ENCODE assay signal across 1 cellular context in the genomic region with DNA sequence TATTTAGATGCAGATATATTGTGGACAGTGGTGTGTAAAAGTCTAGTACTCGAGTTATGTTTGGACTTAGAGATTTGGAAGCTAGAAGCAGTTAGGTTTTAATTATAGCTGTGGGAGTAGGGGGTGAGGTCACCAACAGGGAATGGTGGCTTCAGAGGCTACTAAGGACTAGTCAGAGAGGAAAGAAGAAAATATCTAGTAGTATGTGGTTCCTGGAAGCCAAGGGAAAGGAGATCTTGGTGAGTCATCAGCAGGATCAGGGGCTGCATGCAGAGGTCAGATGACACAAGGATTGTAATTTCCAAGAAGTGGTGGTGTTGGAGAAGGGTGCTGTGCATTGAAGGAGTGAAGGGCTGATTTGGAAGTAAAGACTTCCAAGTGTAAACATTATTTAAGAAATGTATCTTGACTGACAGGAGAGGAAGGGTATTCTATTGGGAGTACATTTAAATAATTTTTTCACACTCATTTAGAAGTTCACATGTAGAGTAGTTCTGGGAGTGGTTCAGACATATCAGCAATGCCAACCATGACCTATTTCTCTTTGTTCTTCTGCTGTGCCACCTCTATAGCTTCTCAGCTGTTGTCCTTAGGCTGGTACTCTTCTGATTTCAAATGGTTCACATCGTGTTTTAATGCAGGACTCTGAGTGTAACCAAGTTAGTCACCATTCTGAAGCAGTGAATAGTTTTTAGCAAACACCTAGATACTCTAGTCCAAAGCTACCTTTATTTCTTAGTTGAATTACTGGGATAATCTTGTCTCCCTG.
TF ChIP-seq lines count a peak whose summit lies in the region.

No MANE protein-coding gene starts in this region.

TF ChIP-seq in HEK293, 187 proteins besides CTCF, POLR2A, EP300 and RAD21 (continued from another document):
- TF ChIP-seq, protein P1, sequence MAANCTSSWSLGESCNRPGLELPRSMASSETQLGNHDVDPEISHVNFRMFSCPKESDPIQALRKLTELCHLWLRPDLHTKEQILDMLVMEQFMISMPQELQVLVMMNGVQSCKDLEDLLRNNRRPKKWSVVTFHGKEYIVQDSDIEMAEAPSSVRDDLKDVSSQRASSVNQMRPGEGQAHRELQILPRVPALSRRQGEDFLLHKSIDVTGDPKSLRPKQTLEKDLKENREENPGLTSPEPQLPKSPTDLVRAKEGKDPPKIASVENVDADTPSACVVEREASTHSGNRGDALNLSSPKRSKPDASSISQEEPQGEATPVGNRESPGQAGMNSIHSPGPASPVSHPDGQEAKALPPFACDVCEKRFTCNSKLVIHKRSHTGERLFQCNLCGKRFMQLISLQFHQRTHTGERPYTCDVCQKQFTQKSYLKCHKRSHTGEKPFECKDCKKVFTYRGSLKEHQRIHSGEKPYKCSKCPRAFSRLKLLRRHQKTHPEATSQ (tag by site-specific recombination; IDR thresholded peaks at IDR 0.05): no peak
- TF ChIP-seq ZNF350 (tag by site-specific recombination; IDR thresholded peaks at IDR 0.05): no peak
- TF ChIP-seq ZNF621 (tag by site-specific recombination; IDR thresholded peaks at IDR 0.05): no peak
- TF ChIP-seq PRDM1 (tag by site-specific recombination; IDR thresholded peaks at IDR 0.05): peak; percentile 74; the same call in 1 of the 2 replicates
- no peak for TF ChIP-seq TCF7L2 (IDR thresholded peaks at IDR 0.05; ENCODE audit: borderline replicate concordance, low read depth, low read length)
- no peak for TF ChIP-seq ZNF169 (tag by site-specific recombination; IDR thresholded peaks at IDR 0.05)
- TF ChIP-seq GLI2 (tag by site-specific recombination; IDR thresholded peaks at IDR 0.05; ENCODE audit: borderline replicate concordance, low read depth): no peak
- TF ChIP-seq ZNF660 (tag by site-specific recombination; IDR thresholded peaks at IDR 0.05): 0 out of 2 replicates have a peak, but pooled peaks have one; percentile 41
- no peak for TF ChIP-seq ZNF707 (tag by site-specific recombination; IDR thresholded peaks at IDR 0.05)
- no peak for TF ChIP-seq ZNF571 (tag by site-specific recombination; IDR thresholded peaks at IDR 0.05)
- no peak for TF ChIP-seq ZNF560 (tag by site-specific recombination; IDR thresholded peaks at IDR 0.05; ENCODE audit: borderline replicate concordance)
- TF ChIP-seq ZNF792 (tag by site-specific recombination; IDR thresholded peaks at IDR 0.05): no peak
- TF ChIP-seq, protein P2, sequence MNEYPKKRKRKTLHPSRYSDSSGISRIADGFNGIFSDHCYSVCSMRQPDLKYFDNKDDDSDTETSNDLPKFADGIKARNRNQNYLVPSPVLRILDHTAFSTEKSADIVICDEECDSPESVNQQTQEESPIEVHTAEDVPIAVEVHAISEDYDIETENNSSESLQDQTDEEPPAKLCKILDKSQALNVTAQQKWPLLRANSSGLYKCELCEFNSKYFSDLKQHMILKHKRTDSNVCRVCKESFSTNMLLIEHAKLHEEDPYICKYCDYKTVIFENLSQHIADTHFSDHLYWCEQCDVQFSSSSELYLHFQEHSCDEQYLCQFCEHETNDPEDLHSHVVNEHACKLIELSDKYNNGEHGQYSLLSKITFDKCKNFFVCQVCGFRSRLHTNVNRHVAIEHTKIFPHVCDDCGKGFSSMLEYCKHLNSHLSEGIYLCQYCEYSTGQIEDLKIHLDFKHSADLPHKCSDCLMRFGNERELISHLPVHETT (tag by site-specific recombination; IDR thresholded peaks at IDR 0.05): no peak
- 0 out of 2 replicates have a peak, but pooled peaks have one; percentile 34 for TF ChIP-seq OSR2 (tag by site-specific recombination; IDR thresholded peaks at IDR 0.05)
- no peak for TF ChIP-seq ZNF610 (tag by site-specific recombination; IDR thresholded peaks at IDR 0.05; ENCODE audit: borderline replicate concordance)
- TF ChIP-seq, protein P3, sequence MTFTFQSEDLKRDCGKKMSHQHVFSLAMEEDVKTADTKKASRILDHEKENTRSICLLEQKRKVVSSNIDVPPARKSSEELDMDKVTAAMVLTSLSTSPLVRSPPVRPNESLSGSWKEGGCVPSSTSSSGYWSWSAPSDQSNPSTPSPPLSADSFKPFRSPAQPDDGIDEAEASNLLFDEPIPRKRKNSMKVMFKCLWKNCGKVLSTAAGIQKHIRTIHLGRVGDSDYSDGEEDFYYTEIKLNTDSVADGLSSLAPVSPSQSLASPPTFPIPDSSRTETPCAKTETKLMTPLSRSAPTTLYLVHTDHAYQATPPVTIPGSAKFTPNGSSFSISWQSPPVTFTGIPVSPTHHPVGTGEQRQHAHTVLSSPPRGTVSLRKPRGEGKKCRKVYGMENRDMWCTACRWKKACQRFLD (tag by site-specific recombination; IDR thresholded peaks at IDR 0.05): no peak
- TF ChIP-seq WT1 (tag by site-specific recombination; IDR thresholded peaks at IDR 0.05): 0 out of 2 replicates have a peak, but pooled peaks have one; percentile 9
- peak; percentile 57; the same call in 1 of the 2 replicates for TF ChIP-seq ZNF366 (tag by site-specific recombination; conservative IDR thresholded peaks at IDR 0.05)
- no peak for TF ChIP-seq ZNF354C (tag by site-specific recombination; IDR thresholded peaks at IDR 0.05; ENCODE audit: borderline replicate concordance, low read depth)
- TF ChIP-seq ZFP3 (tag by site-specific recombination; IDR thresholded peaks at IDR 0.05; ENCODE audit: low read depth): no peak
- TF ChIP-seq ZFHX2 (tag by site-specific recombination; conservative IDR thresholded peaks at IDR 0.05): peak; percentile 50; the same call in 1 of the 2 replicates
- no peak for TF ChIP-seq KLF8 (tag by site-specific recombination; IDR thresholded peaks at IDR 0.05)
- no peak for TF ChIP-seq GFI1B (tag by site-specific recombination; IDR thresholded peaks at IDR 0.05)
- TF ChIP-seq ZNF510 (tag by site-specific recombination; IDR thresholded peaks at IDR 0.05; ENCODE audit: insufficient replicate concordance): no peak
- peak; percentile 96 for TF ChIP-seq SP7 (tag by site-specific recombination; IDR thresholded peaks at IDR 0.05)
- no peak for TF ChIP-seq ZBTB20 (tag by site-specific recombination; IDR thresholded peaks at IDR 0.05)
- peak; percentile 95; the same call in 1 of the 2 replicates for TF ChIP-seq ZNF530 (tag by site-specific recombination; IDR thresholded peaks at IDR 0.05; ENCODE audit: low read depth)
- TF ChIP-seq ZNF548 (tag by site-specific recombination; IDR thresholded peaks at IDR 0.05): no peak
- TF ChIP-seq ZXDB (tag by site-specific recombination; IDR thresholded peaks at IDR 0.05): peak; percentile 30; the same call in 1 of the 2 replicates
- peak; percentile 29; the same call in 1 of the 2 replicates for TF ChIP-seq ZNF600 (tag by site-specific recombination; IDR thresholded peaks at IDR 0.05)
- no peak for TF ChIP-seq YY2 (tag by site-specific recombination; IDR thresholded peaks at IDR 0.05)
- TF ChIP-seq ZNF555 (tag by site-specific recombination; conservative IDR thresholded peaks at IDR 0.05): no peak
- no peak for TF ChIP-seq ZNF768 (tag by site-specific recombination; IDR thresholded peaks at IDR 0.05)
- TF ChIP-seq ZNF629 (tag by site-specific recombination; IDR thresholded peaks at IDR 0.05): peak; percentile 51
- TF ChIP-seq ZNF37A (tag by site-specific recombination; IDR thresholded peaks at IDR 0.05): no peak
- peak; percentile 45; the same call in 1 of the 2 replicates for TF ChIP-seq ZBTB17 (tag by site-specific recombination; IDR thresholded peaks at IDR 0.05)
- TF ChIP-seq ZNF791 (tag by site-specific recombination; IDR thresholded peaks at IDR 0.05): no peak
- 0 out of 2 replicates have a peak, but pooled peaks have one; percentile 13 for TF ChIP-seq ZNF843 (tag by site-specific recombination; IDR thresholded peaks at IDR 0.05)
- TF ChIP-seq ZBTB21 (tag by site-specific recombination; IDR thresholded peaks at IDR 0.05): no peak
- TF ChIP-seq, protein P4, sequence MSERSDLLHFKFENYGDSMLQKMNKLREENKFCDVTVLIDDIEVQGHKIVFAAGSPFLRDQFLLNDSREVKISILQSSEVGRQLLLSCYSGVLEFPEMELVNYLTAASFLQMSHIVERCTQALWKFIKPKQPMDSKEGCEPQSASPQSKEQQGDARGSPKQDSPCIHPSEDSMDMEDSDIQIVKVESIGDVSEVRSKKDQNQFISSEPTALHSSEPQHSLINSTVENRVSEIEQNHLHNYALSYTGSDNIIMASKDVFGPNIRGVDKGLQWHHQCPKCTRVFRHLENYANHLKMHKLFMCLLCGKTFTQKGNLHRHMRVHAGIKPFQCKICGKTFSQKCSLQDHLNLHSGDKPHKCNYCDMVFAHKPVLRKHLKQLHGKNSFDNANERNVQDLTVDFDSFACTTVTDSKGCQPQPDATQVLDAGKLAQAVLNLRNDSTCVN (tag by site-specific recombination; optimal IDR thresholded peaks at IDR 0.05): no peak
- no peak for TF ChIP-seq GLI4 (tag by site-specific recombination; IDR thresholded peaks at IDR 0.05)
- no peak for TF ChIP-seq HOXA7 (CRISPR knock-in tag; IDR thresholded peaks at IDR 0.05; ENCODE audit: borderline replicate concordance)
- no peak for TF ChIP-seq BCL11A (tag by site-specific recombination; IDR thresholded peaks at IDR 0.05; ENCODE audit: low read depth)
- TF ChIP-seq ZNF211 (tag by site-specific recombination; IDR thresholded peaks at IDR 0.05; ENCODE audit: low read depth): no peak
- TF ChIP-seq TRIM28 (IDR thresholded peaks at IDR 0.05; ENCODE audit: borderline replicate concordance, low read length): peak; percentile 58; the same call in 1 of the 2 replicates
- TF ChIP-seq ZEB2 (tag by site-specific recombination; IDR thresholded peaks at IDR 0.05): 0 out of 2 replicates have a peak, but pooled peaks have one; percentile 36
- no peak for TF ChIP-seq ZNF184 (tag by site-specific recombination; IDR thresholded peaks at IDR 0.05)
- no peak for TF ChIP-seq ZNF146 (tag by site-specific recombination; IDR thresholded peaks at IDR 0.05)
- no peak for TF ChIP-seq SETDB1 (IDR thresholded peaks at IDR 0.05; ENCODE audit: insufficient read length, low read length)
- TF ChIP-seq ZNF2 (tag by site-specific recombination; IDR thresholded peaks at IDR 0.05): no peak
- TF ChIP-seq ZSCAN23 (tag by site-specific recombination; IDR thresholded peaks at IDR 0.05): no peak
